ENCODE assay signal across 10 cellular contexts in genomic region chr2:234996467-234997270, GRCh38. TPM values are rescaled to one million over a fixed set of nuclear protein-coding genes. Genes with fewer than 3 reads are reported as not detected.
DNase-seq lines count a peak whose midpoint lies in the region; ATAC-seq and TF ChIP-seq lines count a peak whose summit lies in the region.
"Had no signal": no experiment of that assay in that cellular context is flagged by ENCODE, and none has a peak within 500 bp of the region (broad histone marks: within the 10 kb centered on the region; RNA-seq: fewer than 3 reads in every experiment).

No MANE protein-coding gene starts in this region.

- H3K27me3 Mint-ChIP-seq in CD8-positive, alpha-beta T cell (ENCODE audit: low read depth), result peaks cover 11% of the 10 kb centered on the region
- peaks cover 0 to 6% of the 10 kb centered on the region in 2 donors for H3K27me3 Mint-ChIP-seq in natural killer cell treated with Interleukin-12 subunit alpha and Interleukin-12 subunit beta and Interleukin-15 and Interleukin-18, amount 100 ng/mL, for 72 hours

- POLR2A ChIA-PET in CD8-positive, alpha-beta T cell (lab: Charles Lee), result no interaction called here

- H3K9me3 Mint-ChIP-seq in CD8-positive, alpha-beta T cell, result no peaks in the 10 kb centered on the region
- no peaks in the 10 kb centered on the region for H3K9me3 Mint-ChIP-seq in natural killer cell treated with Interleukin-12 subunit alpha and Interleukin-12 subunit beta and Interleukin-15 and Interleukin-18, amount 100 ng/mL, for 72 hours

- H3K9ac ChIP-seq in HUES64 (ENCODE audit: low read depth, low read length), result peak overlapping the region; percentile 55; the same call in 1 of the 2 replicates

- no peaks in the 10 kb centered on the region for H3K9me3 ChIP-seq in HUES64 (ENCODE audit: insufficient read depth, low read depth, low read length)
- H3K9me3 ChIP-seq in CD8-positive, alpha-beta T cell (ENCODE audit: low read length), result no peaks in the 10 kb centered on the region

- peaks cover 25% of the 10 kb centered on the region for H3K36me3 ChIP-seq in HUES64 (ENCODE audit: insufficient read depth, low read length)
- H3K36me3 ChIP-seq in CD8-positive, alpha-beta T cell (ENCODE audit: insufficient read depth, low read length), result no peaks in the 10 kb centered on the region

- peak; percentile 98 for DNase-seq in A172 (ENCODE audit: low spot score)
- DNase-seq in caudate nucleus (lab: John Stamatoyannopoulos, UW), result no peak
- peak; percentile 78 for DNase-seq in left kidney (ENCODE audit: low read depth, low spot score)
- DNase-seq in NCI-H345 (lab: John Stamatoyannopoulos, UW), result no peak
- DNase-seq in CD8-positive, alpha-beta T cell, result no peak
- DNase-seq in natural killer cell treated with Interleukin-12 subunit alpha and Interleukin-12 subunit beta and Interleukin-15 and Interleukin-18, amount 100 ng/mL, for 72 hours (ENCODE audit: low spot score), result no peak
- DNase-seq in Right ventricle myocardium superior, result no peak
- DNase-seq: activated CD8-positive, alpha-beta memory T cell treated with anti-CD3 and anti-CD28 coated beads for 24 hours; midbrain had no signal

- intact Hi-C loops in CD8-positive, alpha-beta T cell (cut with DNase I, micrococcal nuclease), result no loop called here
- intact Hi-C loops in Right ventricle myocardium superior (cut with DNase I), result no loop called here

- CTCF ChIA-PET in CD8-positive, alpha-beta T cell (lab: Charles Lee), result no interaction called here

- H3K4me3 Mint-ChIP-seq in CD8-positive, alpha-beta T cell, result no peak overlapping the region
- no peak overlapping the region for H3K4me3 Mint-ChIP-seq in natural killer cell treated with Interleukin-12 subunit alpha and Interleukin-12 subunit beta and Interleukin-15 and Interleukin-18, amount 100 ng/mL, for 72 hours

- 76% methylated on average over 25 of the region's 25 CpGs for WGBS in HUES64

- peak overlapping the region; percentile 84 for H3K27ac ChIP-seq in HUES64 (ENCODE audit: low read depth, low read length)
- peak overlapping the region; percentile 39 for H3K27ac ChIP-seq in caudate nucleus (ENCODE audit: low read depth, low read length)
- H3K27ac ChIP-seq in CD8-positive, alpha-beta T cell (ENCODE audit: low read depth, low read length), result no peak overlapping the region

- no peak for TF ChIP-seq CTCF in CD8-positive, alpha-beta T cell (IDR thresholded peaks at IDR 0.05)

- peaks cover 39% of the 10 kb centered on the region for H3K4me1 ChIP-seq in HUES64 (ENCODE audit: insufficient read depth, low read length)
- H3K4me1 ChIP-seq in CD8-positive, alpha-beta T cell (ENCODE audit: insufficient read depth, low read length), result no peaks in the 10 kb centered on the region

- no peak for ATAC-seq in CD8-positive, alpha-beta T cell
- no peak for ATAC-seq in natural killer cell treated with Interleukin-12 subunit alpha and Interleukin-12 subunit beta and Interleukin-15 and Interleukin-18, amount 100 ng/mL, for 72 hours
- no peak for ATAC-seq in Right ventricle myocardium superior (ENCODE audit: poor library complexity)

- no peak overlapping the region for H3K27ac Mint-ChIP-seq in CD8-positive, alpha-beta T cell
- no peak overlapping the region for H3K27ac Mint-ChIP-seq in natural killer cell treated with Interleukin-12 subunit alpha and Interleukin-12 subunit beta and Interleukin-15 and Interleukin-18, amount 100 ng/mL, for 72 hours

- no peak overlapping the region for H3K4me3 ChIP-seq in HUES64 (ENCODE audit: low read length)
- H3K4me3 ChIP-seq in CD8-positive, alpha-beta T cell (ENCODE audit: low read depth, low read length), result no peak overlapping the region

- H3K27me3 ChIP-seq in HUES64 (ENCODE audit: insufficient read depth, low read length), result no peaks in the 10 kb centered on the region
- H3K27me3 ChIP-seq in CD8-positive, alpha-beta T cell (ENCODE audit: insufficient read depth, low read length), result no peaks in the 10 kb centered on the region

- H3K36me3 Mint-ChIP-seq in CD8-positive, alpha-beta T cell, result no peaks in the 10 kb centered on the region
- H3K36me3 Mint-ChIP-seq in natural killer cell treated with Interleukin-12 subunit alpha and Interleukin-12 subunit beta and Interleukin-15 and Interleukin-18, amount 100 ng/mL, for 72 hours, result no peaks in the 10 kb centered on the region

- H3K4me1 Mint-ChIP-seq in CD8-positive, alpha-beta T cell (ENCODE audit: low read depth), result peaks cover 2% of the 10 kb centered on the region
- H3K4me1 Mint-ChIP-seq in natural killer cell treated with Interleukin-12 subunit alpha and Interleukin-12 subunit beta and Interleukin-15 and Interleukin-18, amount 100 ng/mL, for 72 hours (ENCODE audit: low read depth in 2 of 2), result no peaks in the 10 kb centered on the region

RNA-seq across cellular contexts. Expression of gene SH3BP4, which starts 44.9 kb away (rescaled TPM):
- total RNA-seq in A172 (2014; rRNA removed; shearing (Covaris generic)), result 53.3 and 56.4 TPM in 2 replicates
- polyA plus RNA-seq in HUES64 (2013, experiment 1 of 2), result 26.2 TPM
- polyA plus RNA-seq in HUES64 (2013, experiment 2 of 2), result 29.3 TPM
- under 1 TPM; 0.22 TPM for total RNA-seq in CD8-positive, alpha-beta T cell
- total RNA-seq in natural killer cell treated with Interleukin-12 subunit alpha and Interleukin-12 subunit beta and Interleukin-15 and Interleukin-18, amount 100 ng/mL, for 72 hours, result not detected
- total RNA-seq in Right ventricle myocardium superior, result 9.0 TPM

Comparison
In these comparisons a context has a peak if more than half of its experiments do, and no peak if none do; other contexts are left out.
1. DNase-seq: peak in A172 (single experiment) and left kidney (single experiment); none in caudate nucleus (0 of 61), NCI-H345 (single experiment), CD8-positive, alpha-beta T cell (0 of 7), natural killer cell treated with Interleukin-12 subunit alpha and Interleukin-12 subunit beta and Interleukin-15 and Interleukin-18, amount 100 ng/mL, for 72 hours (single experiment) and Right ventricle myocardium superior (single experiment).